8 cellular contexts compared by ENCODE assay signal in genomic region chr2:31086585-31086984, GRCh38.
"Had no signal": no experiment of that assay in that cellular context is flagged by ENCODE, and none has a peak within 500 bp of the region (broad histone marks: within the 10 kb centered on the region; RNA-seq: fewer than 3 reads in every experiment).

No MANE protein-coding gene starts in this region.

- H3K4me3 ChIP-seq: GM12878 had no signal

- DNase-seq: GDM1, GF-D8 had no signal

- FAIRE-seq: G401.6, GM12878, GM12891, GM12892, GM18507, GM19239 had no signal

- ATAC-seq: GM12878 had no signal
